Comparison of ENCODE assay signal across 12 cellular contexts in genomic region chr2:54867457-54867856, GRCh38.
DNase-seq lines count a peak whose midpoint lies in the region; ATAC-seq lines count a peak whose summit lies in the region.
"Had no signal": no experiment of that assay in that cellular context is flagged by ENCODE, and none has a peak within 500 bp of the region (broad histone marks: within the 10 kb centered on the region; RNA-seq: fewer than 3 reads in every experiment).

No MANE protein-coding gene starts in this region.

- ATAC-seq in GM19025 (IDR thresholded peaks at IDR 0.05; ENCODE audit: low read depth, unreplicated experiment) (peak; percentile 29), GM21717 (IDR thresholded peaks at IDR 0.05; ENCODE audit: unreplicated experiment) (peak; percentile 81), HG03108 (IDR thresholded peaks at IDR 0.05; ENCODE audit: unreplicated experiment) (peak; percentile 44)
- peak; percentile 56 to 84 for ATAC-seq in naive thymus-derived CD8-positive, alpha-beta T cell
- no peak for ATAC-seq in activated T-helper 17 cell treated with anti-CD3 and anti-CD28 coated beads, Interleukin-2, amount 50 U/mL, for 72 hours (replicated peaks)
- ATAC-seq: HCT116 had no signal

- no peaks in the 10 kb centered on the region for H3K27me3 Mint-ChIP-seq in naive thymus-derived CD8-positive, alpha-beta T cell
- H3K27me3 Mint-ChIP-seq in activated T-helper 17 cell treated with anti-CD3 and anti-CD28 coated beads, Interleukin-2, amount 50 U/mL, for 72 hours: no peaks in the 10 kb centered on the region
- H3K27me3 Mint-ChIP-seq: activated naive CD8-positive, alpha-beta T cell had no signal

- peaks cover 0 to 1% (median 0%) of the 10 kb centered on the region in 9 donors for H3K9me3 Mint-ChIP-seq in naive thymus-derived CD8-positive, alpha-beta T cell
- H3K9me3 Mint-ChIP-seq in activated T-helper 17 cell treated with anti-CD3 and anti-CD28 coated beads, Interleukin-2, amount 50 U/mL, for 72 hours: no peaks in the 10 kb centered on the region
- H3K9me3 Mint-ChIP-seq: immature natural killer cell had no signal

- peaks cover 0 to 1% (median 0%) of the 10 kb centered on the region in 3 donors for H3K36me3 Mint-ChIP-seq in naive thymus-derived CD8-positive, alpha-beta T cell
- no peaks in the 10 kb centered on the region for H3K36me3 Mint-ChIP-seq in activated T-helper 17 cell treated with anti-CD3 and anti-CD28 coated beads, Interleukin-2, amount 50 U/mL, for 72 hours (ENCODE audit: low read depth)
- H3K36me3 Mint-ChIP-seq: activated naive CD8-positive, alpha-beta T cell; immature natural killer cell had no signal

- DNase-seq in naive thymus-derived CD8-positive, alpha-beta T cell: peak in 1 of 10 donors; percentile 4
- DNase-seq in NCI-H146 treated with DMSO at 0.1 percent for 48 hours (lab: John Stamatoyannopoulos, UW; ENCODE audit: unreplicated experiment): no peak
- DNase-seq in activated CD4-positive, alpha-beta T cell treated with anti-CD3 and anti-CD28 coated beads, Interleukin-2, amount 50 U/mL, for 4 hours: no peak
- DNase-seq: Calu3, immature natural killer cell, NCI-H2029 treated with DMSO at 0.1 percent for 48 hours had no signal

- peak overlapping the region in 3 of 10 donors; percentile 4 to 31 (median 30) for H3K4me3 Mint-ChIP-seq in naive thymus-derived CD8-positive, alpha-beta T cell
- no peak overlapping the region for H3K4me3 Mint-ChIP-seq in activated T-helper 17 cell treated with anti-CD3 and anti-CD28 coated beads, Interleukin-2, amount 50 U/mL, for 72 hours
- H3K4me3 Mint-ChIP-seq: activated naive CD8-positive, alpha-beta T cell; immature natural killer cell had no signal

- H3K4me1 Mint-ChIP-seq in naive thymus-derived CD8-positive, alpha-beta T cell: peaks cover 9 to 15% (median 14%) of the 10 kb centered on the region in 4 donors
- H3K4me1 Mint-ChIP-seq in activated T-helper 17 cell treated with anti-CD3 and anti-CD28 coated beads, Interleukin-2, amount 50 U/mL, for 72 hours: no peaks in the 10 kb centered on the region

- H3K27ac Mint-ChIP-seq in naive thymus-derived CD8-positive, alpha-beta T cell: peak overlapping the region in 7 of 10 donors; percentile 5 to 61 (median 11)
- H3K27ac Mint-ChIP-seq in activated T-helper 17 cell treated with anti-CD3 and anti-CD28 coated beads, Interleukin-2, amount 50 U/mL, for 72 hours: no peak overlapping the region
- H3K27ac Mint-ChIP-seq: activated naive CD8-positive, alpha-beta T cell; immature natural killer cell had no signal

- POLR2A ChIA-PET in naive thymus-derived CD8-positive, alpha-beta T cell (lab: Charles Lee): no interaction called here
